In the genomic region with DNA sequence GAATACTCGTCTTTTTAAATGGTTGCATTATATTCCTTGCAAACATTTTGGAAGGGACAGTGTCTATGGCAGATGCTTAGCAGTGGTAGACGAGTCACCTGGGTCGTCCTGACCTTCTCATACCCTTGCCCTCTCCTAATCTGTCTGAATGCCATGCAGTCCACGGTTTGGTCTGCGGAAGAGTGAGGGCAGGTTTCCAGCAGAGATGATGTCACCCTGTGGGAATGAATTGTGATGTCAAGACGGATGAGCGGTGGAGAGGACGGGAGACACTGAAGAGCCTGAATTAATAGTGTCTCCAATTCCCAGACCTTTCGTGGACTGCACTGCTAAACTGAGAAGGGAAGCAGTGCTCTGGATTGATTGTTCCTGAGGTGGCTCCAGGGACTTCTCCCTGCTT, we compare ENCODE assay signal across 18 cellular contexts.
DNase-seq lines count a peak whose midpoint lies in the region; ATAC-seq and TF ChIP-seq lines count a peak whose summit lies in the region.
"Had no signal": no experiment of that assay in that cellular context is flagged by ENCODE, and none has a peak within 500 bp of the region (broad histone marks: within the 10 kb centered on the region; RNA-seq: fewer than 3 reads in every experiment).

No MANE protein-coding gene starts in this region.

- DNase-seq in AG10803 (ENCODE audit: low read depth) (peak; percentile 80), M059J (ENCODE audit: low read depth) (peak; percentile 30), choroid plexus epithelial cell (ENCODE audit: low read depth) (peak; percentile 31), left kidney (ENCODE audit: low read depth, low spot score) (peak; percentile 29), RPMI8226 (no peak), NCI-H774 (lab: John Stamatoyannopoulos, UW) (no peak)
- no peak for DNase-seq in activated CD4-positive, alpha-beta T cell treated with anti-CD3 and anti-CD28 coated beads for 36 hours
- DNase-seq: activated T-cell treated with anti-CD3 and anti-CD28 coated beads, Interleukin-2, amount 50 U/mL, for 48 hours; COR-L47; H7; KG1; NCI-H1694; NCI-H510A treated with DMSO at 0.1 percent for 48 hours; ovary; Peyer's patch had no signal

- no peaks in the 10 kb centered on the region for H3K36me3 Mint-ChIP-seq in activated CD4-positive, alpha-beta T cell treated with anti-CD3 and anti-CD28 coated beads for 36 hours (ENCODE audit: low read depth)

- intact Hi-C loops in activated CD4-positive, alpha-beta T cell treated with anti-CD3 and anti-CD28 coated beads for 36 hours (cut with DNase I, micrococcal nuclease): no loop called here

- CTCF ChIA-PET in activated CD4-positive, alpha-beta T cell treated with anti-CD3 and anti-CD28 coated beads for 36 hours (lab: Charles Lee): no interaction called here

- POLR2A ChIA-PET in activated CD4-positive, alpha-beta T cell treated with anti-CD3 and anti-CD28 coated beads for 36 hours (lab: Charles Lee): no interaction called here

- no peaks in the 10 kb centered on the region for H3K9me3 Mint-ChIP-seq in activated CD4-positive, alpha-beta T cell treated with anti-CD3 and anti-CD28 coated beads for 36 hours (ENCODE audit: low read depth)
- H3K9me3 Mint-ChIP-seq: stimulated activated naive CD8-positive, alpha-beta T cell treated with anti-CD3 and anti-CD28 coated beads, Interleukin-15, Interleukin-2, amounts not matched to agents 100 ng/mL and 50 ng/mL, for 24 hours had no signal

- no peak overlapping the region for H3K4me3 Mint-ChIP-seq in activated CD4-positive, alpha-beta T cell treated with anti-CD3 and anti-CD28 coated beads for 36 hours
- H3K4me3 Mint-ChIP-seq: stimulated activated naive CD8-positive, alpha-beta T cell treated with anti-CD3 and anti-CD28 coated beads, Interleukin-15, Interleukin-2, amounts not matched to agents 100 ng/mL and 50 ng/mL, for 24 hours had no signal

- H3K4me3 ChIP-seq in AG10803 (ENCODE audit: low read length) (no peak overlapping the region), choroid plexus epithelial cell (ENCODE audit: low read depth, low read length) (no peak overlapping the region)
- H3K4me3 ChIP-seq: ovary, Peyer's patch, vagina had no signal

- no peak overlapping the region for H3K27ac Mint-ChIP-seq in activated CD4-positive, alpha-beta T cell treated with anti-CD3 and anti-CD28 coated beads for 36 hours
- H3K27ac Mint-ChIP-seq: stimulated activated naive CD8-positive, alpha-beta T cell treated with anti-CD3 and anti-CD28 coated beads, Interleukin-15, Interleukin-2, amounts not matched to agents 100 ng/mL and 50 ng/mL, for 24 hours had no signal

- ATAC-seq in activated CD4-positive, alpha-beta T cell treated with anti-CD3 and anti-CD28 coated beads for 36 hours: no peak
- ATAC-seq in GM18517 (IDR thresholded peaks at IDR 0.05; ENCODE audit: unreplicated experiment): no peak

- H3K27me3 Mint-ChIP-seq in activated CD4-positive, alpha-beta T cell treated with anti-CD3 and anti-CD28 coated beads for 36 hours: peaks cover 20% of the 10 kb centered on the region

- TF ChIP-seq CTCF in AG10803 (conservative IDR thresholded peaks at IDR 0.05; ENCODE audit: low read length) (no peak), choroid plexus epithelial cell (conservative IDR thresholded peaks at IDR 0.05; ENCODE audit: low read depth, low read length) (no peak)

- no peaks in the 10 kb centered on the region for H3K4me1 Mint-ChIP-seq in activated CD4-positive, alpha-beta T cell treated with anti-CD3 and anti-CD28 coated beads for 36 hours

Comparison
In these comparisons a context has a peak if more than half of its experiments do, and no peak if none do; other contexts are left out.
1. DNase-seq: peak in AG10803 (single experiment), M059J (single experiment), choroid plexus epithelial cell (single experiment) and left kidney (single experiment); none in RPMI8226 (single experiment), activated CD4-positive, alpha-beta T cell treated with anti-CD3 and anti-CD28 coated beads for 36 hours (single experiment) and NCI-H774 (single experiment).